Comparison of ENCODE assay signal across 8 cellular contexts in genomic region chr19:47663911-47664771, GRCh38. TPM values are rescaled to one million over a fixed set of nuclear protein-coding genes. Genes with fewer than 3 reads are reported as not detected.
A peak's percentile ranks its signal among the peaks of the same experiment; 100 is the strongest.
DNase-seq lines count a peak whose midpoint lies in the region; ATAC-seq and TF ChIP-seq lines count a peak whose summit lies in the region.

No MANE protein-coding gene starts in this region.

- H3K4me3 ChIP-seq in coronary artery (peak overlapping the region; percentile 42), aorta (ENCODE audit: low read length in 2 of 2) (no peak overlapping the region)

- 55 to 58% methylated on average over 24 of the region's 24 CpGs for WGBS in aorta, 2 donors

- intact Hi-C loops in aorta (cut with DNase I): loop anchor here in 1 of 2 donors (10.0 kb wide), 1 partner anchor 49 kb away; no protein-coding TSS in a partner anchor

- ATAC-seq in aorta (ENCODE audit: low FRiP score) (peak; percentile 90), GM21381 (IDR thresholded peaks at IDR 0.05; ENCODE audit: unreplicated experiment) (no peak)

- no peaks in the 10 kb centered on the region for H3K4me1 ChIP-seq in aorta (ENCODE audit: control insufficient read depth in 1 of 2, insufficient read depth in 2 of 2, low read length in 2 of 2)

- no peak for TF ChIP-seq CTCF in coronary artery (IDR thresholded peaks at IDR 0.05)

- H3K27ac ChIP-seq in coronary artery (peak overlapping the region; percentile 71 to 97), aorta (ENCODE audit: low read depth in 1 of 2, low read length in 2 of 2) (peak overlapping the region; percentile 64 to 76)

- H3K36me3 ChIP-seq in aorta (ENCODE audit: control insufficient read depth in 1 of 2, insufficient read depth in 2 of 2, low read length in 1 of 2): no peaks in the 10 kb centered on the region

- no peaks in the 10 kb centered on the region for H3K27me3 ChIP-seq in aorta (ENCODE audit: control insufficient read depth in 1 of 2, insufficient read depth in 2 of 2, low read length in 1 of 2)

- H3K9me3 ChIP-seq in aorta (ENCODE audit: control insufficient read depth, low read length): no peaks in the 10 kb centered on the region

- DNase-seq in SIG-M5 treated with dmso at 0.1 percent for 504 hours (lab: John Stamatoyannopoulos, UW; ENCODE audit: unreplicated experiment): peak; percentile 81
- no peak for DNase-seq in SIG-M5 (lab: John Stamatoyannopoulos, UW)
- DNase-seq in coronary artery (ENCODE audit: low spot score): peak; percentile 89
- DNase-seq in middle frontal gyrus (ENCODE audit: extremely low spot score, low spot score): peak; percentile 72
- peak in 1 of 2 donors; percentile 86 for DNase-seq in aorta
- no peak for DNase-seq in NCI-H1092 (lab: John Stamatoyannopoulos, UW)
- no peak for DNase-seq in T-helper 2 cell

RNA-seq across cellular contexts. Expression of gene EHD2, which starts 49.1 kb away (rescaled TPM):
- 100 to 1,000 TPM; 170 to 189 TPM for total RNA-seq in aorta
- 100 to 1,000 TPM in 1 of 2 donors, 10 to 100 TPM in 1; 38.4 to 121 TPM for polyA plus RNA-seq in aorta

RNA-seq across cellular contexts. Expression of gene BICRA, which starts 55.2 kb away (rescaled TPM):
- total RNA-seq in aorta: 10 to 100 TPM; 12.3 to 17.9 TPM
- polyA plus RNA-seq in aorta: 10 to 100 TPM in 1 of 2 donors, under 1 TPM in 1; 0.88 to 12.3 TPM

Comparison
In these comparisons a context has a peak if more than half of its experiments do, and no peak if none do; other contexts are left out.
1. DNase-seq: peak in SIG-M5 treated with dmso at 0.1 percent for 504 hours (single experiment), coronary artery (single experiment) and middle frontal gyrus (single experiment); none in SIG-M5 (single experiment), NCI-H1092 (single experiment) and T-helper 2 cell (0 of 5).